In genomic region chr6:67431076-67431475, GRCh38 we compare ENCODE assay signal across 24 cellular contexts.
"Had no signal": no experiment of that assay in that cellular context is flagged by ENCODE, and none has a peak within 500 bp of the region (broad histone marks: within the 10 kb centered on the region; RNA-seq: fewer than 3 reads in every experiment).

No MANE protein-coding gene starts in this region.

- H3K36me3 ChIP-seq: left lung, lower lobe of right lung, ovary, suprapubic skin, thoracic aorta, tibial artery, upper lobe of right lung had no signal

- H3K9me3 ChIP-seq: lower lobe of right lung, ovary, thoracic aorta, tibial artery, upper lobe of right lung had no signal

- DNase-seq: hippocampal formation; kidney glomerular epithelial cell; left cardiac atrium; left lung; lower lobe of right lung; mammary epithelial cell; mesendoderm; midbrain; mucosa of descending colon; naive thymus-derived CD4-positive, alpha-beta T cell; ovary; retina; right cardiac atrium; stimulated activated CD4-positive, alpha-beta T cell treated with anti-CD3 and anti-CD28 coated beads, Interleukin-12 subunit alpha, Interleukin-12 subunit beta, amount 100 ng/mL, for 4 hours; stimulated activated CD4-positive, alpha-beta T cell treated with anti-CD3 and anti-CD28 coated beads, Interleukin-15, amount 100 ng/mL, for 24 hours; stimulated activated CD4-positive, alpha-beta T cell treated with anti-CD3 and anti-CD28 coated beads, Interleukin-2, amount 100 ng/mL, for 24 hours; stimulated activated CD4-positive, alpha-beta T cell treated with anti-CD3 and anti-CD28 coated beads, Interleukin-4, amount 100 ng/mL, for 1 hour; stimulated activated naive CD4-positive, alpha-beta T cell; tibial artery; trophoblast cell; upper lobe of right lung had no signal

- H3K27me3 ChIP-seq: left lung, ovary, suprapubic skin, tibial artery, upper lobe of right lung had no signal

- H3K4me3 ChIP-seq: left lung, lower lobe of right lung, mucosa of descending colon, ovary, skin epidermis, suprapubic skin, thoracic aorta, tibial artery, upper lobe of right lung had no signal

- H3K4me1 ChIP-seq: left lung, lower lobe of right lung, suprapubic skin, tibial artery, upper lobe of right lung had no signal
